8 cellular contexts compared by ENCODE assay signal in genomic region chr10:103692421-103693069, GRCh38.
DNase-seq lines count a peak whose midpoint lies in the region; ATAC-seq, FAIRE-seq and TF ChIP-seq lines count a peak whose summit lies in the region.

No MANE protein-coding gene starts in this region.

- ATAC-seq in activated naive CD4-positive, alpha-beta T cell treated with anti-CD3 and anti-CD28 coated beads, Interleukin-2, amount 50 U/mL, for 72 hours = no peak
- ATAC-seq in HG02642 (IDR thresholded peaks at IDR 0.05; ENCODE audit: poor library complexity, unreplicated experiment) = peak; percentile 54

- WGBS in suprapubic skin = 49% methylated on average over 25 of the region's 43 CpGs

- no peaks in the 10 kb centered on the region for H3K36me3 Mint-ChIP-seq in activated naive CD4-positive, alpha-beta T cell treated with anti-CD3 and anti-CD28 coated beads, Interleukin-2, amount 10 ng/mL, durations not matched to agents 7 days and 5 days
- no peaks in the 10 kb centered on the region for H3K36me3 Mint-ChIP-seq in activated naive CD4-positive, alpha-beta T cell treated with anti-CD3 and anti-CD28 coated beads, Interleukin-2, amount 50 U/mL, for 72 hours

- H3K4me1 ChIP-seq in suprapubic skin = peaks cover 46% of the 10 kb centered on the region

- TF ChIP-seq POLR2A in suprapubic skin (IDR thresholded peaks at IDR 0.05) = no peak

- no peak for FAIRE-seq in RCC 7860 (lab: Jason Lieb, UNC)

- H3K4me3 ChIP-seq in fibroblast of villous mesenchyme (ENCODE audit: low read depth, low read length) = peak overlapping the region; percentile 44
- peak overlapping the region; percentile 49 for H3K4me3 ChIP-seq in suprapubic skin

- no peak overlapping the region for H3K27ac Mint-ChIP-seq in activated naive CD4-positive, alpha-beta T cell treated with anti-CD3 and anti-CD28 coated beads, Interleukin-2, amount 10 ng/mL, durations not matched to agents 7 days and 5 days
- H3K27ac Mint-ChIP-seq in activated naive CD4-positive, alpha-beta T cell treated with anti-CD3 and anti-CD28 coated beads, Interleukin-2, amount 50 U/mL, for 72 hours = no peak overlapping the region

- H3K4me3 Mint-ChIP-seq in activated naive CD4-positive, alpha-beta T cell treated with anti-CD3 and anti-CD28 coated beads, Interleukin-2, amount 10 ng/mL, durations not matched to agents 7 days and 5 days = peak overlapping the region; percentile 67

- no peak for TF ChIP-seq EP300 in suprapubic skin (IDR thresholded peaks at IDR 0.05)

- H3K9me3 ChIP-seq in suprapubic skin = no peaks in the 10 kb centered on the region

- H3K9me3 Mint-ChIP-seq in activated naive CD4-positive, alpha-beta T cell treated with anti-CD3 and anti-CD28 coated beads, Interleukin-2, amount 10 ng/mL, durations not matched to agents 7 days and 5 days = no peaks in the 10 kb centered on the region
- no peaks in the 10 kb centered on the region for H3K9me3 Mint-ChIP-seq in activated naive CD4-positive, alpha-beta T cell treated with anti-CD3 and anti-CD28 coated beads, Interleukin-2, amount 50 U/mL, for 72 hours

- POLR2A ChIA-PET in RWPE1 (lab: Yijun Ruan, JAX; ENCODE audit: low non-redundant PET) = no interaction called here

- H3K27me3 Mint-ChIP-seq in activated naive CD4-positive, alpha-beta T cell treated with anti-CD3 and anti-CD28 coated beads, Interleukin-2, amount 10 ng/mL, durations not matched to agents 7 days and 5 days = peaks cover 19% of the 10 kb centered on the region

- DNase-seq in activated naive CD4-positive, alpha-beta T cell treated with anti-CD3 and anti-CD28 coated beads, Interleukin-2, amount 10 ng/mL, durations not matched to agents 7 days and 5 days = no peak
- DNase-seq in activated naive CD4-positive, alpha-beta T cell treated with anti-CD3 and anti-CD28 coated beads, Interleukin-2, amount 50 U/mL, for 72 hours (ENCODE audit: low spot score in 2 of 2) = no peak
- DNase-seq in RWPE1 (ENCODE audit: low spot score) (no peak), fibroblast of villous mesenchyme (ENCODE audit: low read depth) (no peak), suprapubic skin (ENCODE audit: low spot score in 2 of 2) (no peak), AML-193 (lab: John Stamatoyannopoulos, UW) (no peak), RCC 7860 (ENCODE audit: low spot score) (no peak)

- no peaks in the 10 kb centered on the region for H3K27me3 ChIP-seq in suprapubic skin

- TF ChIP-seq CTCF in RWPE1 (conservative IDR thresholded peaks at IDR 0.05; ENCODE audit: low read depth) = no peak
- TF ChIP-seq CTCF in fibroblast of villous mesenchyme (IDR thresholded peaks at IDR 0.05; ENCODE audit: insufficient read depth, low read depth, low read length) = no peak
- no peak for TF ChIP-seq CTCF in suprapubic skin (IDR thresholded peaks at IDR 0.05)

- H3K4me1 Mint-ChIP-seq in activated naive CD4-positive, alpha-beta T cell treated with anti-CD3 and anti-CD28 coated beads, Interleukin-2, amount 10 ng/mL, durations not matched to agents 7 days and 5 days = peaks cover 54% of the 10 kb centered on the region

- peak overlapping the region; percentile 84 for H3K27ac ChIP-seq in RWPE1
- H3K27ac ChIP-seq in suprapubic skin = no peak overlapping the region

- CTCF ChIA-PET in activated naive CD4-positive, alpha-beta T cell treated with anti-CD3 and anti-CD28 coated beads, Interleukin-2, amount 10 ng/mL, durations not matched to agents 7 days and 5 days (lab: Charles Lee) = no interaction called here
- CTCF ChIA-PET in RWPE1 (lab: Yijun Ruan, JAX) = no interaction called here

- H3K36me3 ChIP-seq in suprapubic skin = no peaks in the 10 kb centered on the region
